8 cellular contexts compared by ENCODE assay signal in genomic region chr5:172641359-172642045, GRCh38. TPM values are rescaled to one million over a fixed set of nuclear protein-coding genes. Genes with fewer than 3 reads are reported as not detected.
DNase-seq lines count a peak whose midpoint lies in the region; ATAC-seq and TF ChIP-seq lines count a peak whose summit lies in the region.

No MANE protein-coding gene starts in this region.

- peak overlapping the region; percentile 59 for H2BK120ac ChIP-seq in mesenchymal stem cell (ENCODE audit: low read depth, low read length)

- peaks cover 7% of the 10 kb centered on the region for H3K4me1 ChIP-seq in mesenchymal stem cell (ENCODE audit: control insufficient read depth, insufficient read depth, low read depth, low read length)
- peaks cover 4 to 17% of the 10 kb centered on the region in 2 donors for H3K4me1 ChIP-seq in uterus

- intact Hi-C loops in uterus (cut with DNase I; ENCODE audit: low total_unique reads) = loop anchor here (10.0 kb wide), 1 partner anchor 77 kb away; no protein-coding TSS in a partner anchor

- H3K27ac ChIP-seq in caudate nucleus (ENCODE audit: low read depth, low read length) (peak overlapping the region; percentile 80), mesenchymal stem cell (ENCODE audit: low read length, poor library complexity, severe bottlenecking) (no peak overlapping the region), uterus (peak overlapping the region; percentile 85 to 98)

- no peak overlapping the region for H2BK5ac ChIP-seq in mesenchymal stem cell (ENCODE audit: low read depth, low read length, poor library complexity, severe bottlenecking)

- DNase-seq in Jurkat, Clone E6-1 (ENCODE audit: low read depth, low spot score) = no peak
- peak in 15 of 61 donors; percentile 6 to 68 (median 46) for DNase-seq in caudate nucleus (lab: John Stamatoyannopoulos, UW)
- peak; percentile 28 for DNase-seq in mesenchymal stem cell
- peak in 1 of 2 donors; percentile 62 for DNase-seq in uterus
- DNase-seq in stimulated activated CD8-positive, alpha-beta memory T cell treated with anti-CD3 and anti-CD28 coated beads, Interleukin-4, amount 100 ng/mL, for 48 hours = no peak
- no peak for DNase-seq in stimulated activated CD4-positive, alpha-beta T cell treated with anti-CD3 and anti-CD28 coated beads, Interleukin-2, amount 100 ng/mL, for 48 hours
- DNase-seq in retina = no peak

- peaks cover 41 to 69% of the 10 kb centered on the region in 2 experiments for H3K27me3 ChIP-seq in mesenchymal stem cell (ENCODE audit: control insufficient read depth in 1 of 2, insufficient read depth in 1 of 2, low read length in 2 of 2)
- no peaks in the 10 kb centered on the region for H3K27me3 ChIP-seq in uterus

- WGBS in mesenchymal stem cell = 2% methylated on average over 64 of the region's 72 CpGs

- no peak for TF ChIP-seq POLR2A in uterus (IDR thresholded peaks at IDR 0.05)

- no peak overlapping the region for H4K91ac ChIP-seq in mesenchymal stem cell (ENCODE audit: low read length)

- TF ChIP-seq CTCF in uterus (IDR thresholded peaks at IDR 0.05) = peak in 2 of 4 experiments; percentile 28

- peak; percentile 32 for ATAC-seq in GM19035 (IDR thresholded peaks at IDR 0.05; ENCODE audit: unreplicated experiment)

- H3K36me3 ChIP-seq in mesenchymal stem cell (ENCODE audit: control insufficient read depth in 1 of 2, insufficient read depth in 2 of 2, low read depth in 1 of 2, low read length in 2 of 2) = no peaks in the 10 kb centered on the region
- H3K36me3 ChIP-seq in uterus = no peaks in the 10 kb centered on the region

- H3K9me3 ChIP-seq in mesenchymal stem cell (ENCODE audit: control insufficient read depth, low read length) (no peaks in the 10 kb centered on the region), uterus (no peaks in the 10 kb centered on the region)

- H3K4me2 ChIP-seq in mesenchymal stem cell (ENCODE audit: low read length, poor library complexity, severe bottlenecking) = peak overlapping the region; percentile 98

- peak overlapping the region; percentile 59 for H3K4me3 ChIP-seq in Jurkat, Clone E6-1 (ENCODE audit: low read length)
- peak overlapping the region; percentile 65 to 75 for H3K4me3 ChIP-seq in mesenchymal stem cell (ENCODE audit: insufficient read depth in 1 of 2, low read depth in 1 of 2, low read length in 2 of 2)
- peak overlapping the region; percentile 79 to 92 for H3K4me3 ChIP-seq in uterus

- H2AFZ ChIP-seq in mesenchymal stem cell (ENCODE audit: low read depth, low read length) = peak overlapping the region; percentile 90

- peak overlapping the region in 1 of 2 experiments; percentile 67 for H2BK12ac ChIP-seq in mesenchymal stem cell (ENCODE audit: low read length in 2 of 2)

- H3K79me1 ChIP-seq in mesenchymal stem cell (replicated peaks; ENCODE audit: low read length, poor library complexity, severe bottlenecking) = no peaks in the 10 kb centered on the region

- H2AK5ac ChIP-seq in mesenchymal stem cell (ENCODE audit: low read length, severe bottlenecking) = no peak overlapping the region

- H3K18ac ChIP-seq in mesenchymal stem cell (ENCODE audit: low read depth in 1 of 2, low read length in 2 of 2) = peak overlapping the region in 1 of 2 experiments; percentile 54

- peak overlapping the region in 1 of 2 experiments; percentile 3 for H3K4ac ChIP-seq in mesenchymal stem cell (ENCODE audit: low read depth in 1 of 2, low read length in 2 of 2)

- H3K14ac ChIP-seq in mesenchymal stem cell (ENCODE audit: low read length in 2 of 2) = no peak overlapping the region

- peak overlapping the region in 1 of 2 experiments; percentile 53 for H3K23ac ChIP-seq in mesenchymal stem cell (ENCODE audit: low read length in 2 of 2)

- H3K9ac ChIP-seq in mesenchymal stem cell (ENCODE audit: low read length) = no peak overlapping the region

- H2BK15ac ChIP-seq in mesenchymal stem cell (ENCODE audit: low read depth, poor library complexity, severe bottlenecking) = peak overlapping the region; percentile 78

- H4K8ac ChIP-seq in mesenchymal stem cell (ENCODE audit: low read length) = peak overlapping the region; percentile 64

RNA-seq across cellular contexts. Expression of gene NEURL1B, which starts 0.4 kb away (rescaled TPM):
- polyA plus RNA-seq in Jurkat, Clone E6-1 (2012; ENCODE audit: insufficient read depth, insufficient read length) = 16.0 TPM
- 2.0 TPM for polyA plus RNA-seq in mesenchymal stem cell (2013, experiment 1 of 2)
- polyA plus RNA-seq in mesenchymal stem cell (2013, experiment 2 of 2) = 1.8 TPM
- 100 to 1,000 TPM in 1 of 4 donors, 10 to 100 TPM in 3; 51.1 to 136 (median 74.1) TPM for total RNA-seq in uterus
